ENCODE assay signal across 8 cellular contexts in genomic region chr4:109729563-109730293, GRCh38.
A peak's percentile ranks its signal among the peaks of the same experiment; 100 is the strongest.
DNase-seq lines count a peak whose midpoint lies in the region; ATAC-seq and TF ChIP-seq lines count a peak whose summit lies in the region.

PLA2G12A (minus strand) TSS chr4:109730070; CDS start chr4:109729809, 261 bp downstream.

- H3K4me3 ChIP-seq in NT2/D1 (ENCODE audit: insufficient read length, low read depth) (peak within 1 kb of the TSS; percentile 71), mucosa of stomach (ENCODE audit: low read length) (peak within 1 kb of the TSS; percentile 97)

- no peaks in the 10 kb centered on the region for H3K9me3 ChIP-seq in NT2/D1 (ENCODE audit: insufficient read depth, low read length)
- no peaks in the 10 kb centered on the region for H3K9me3 ChIP-seq in mucosa of stomach (ENCODE audit: control insufficient read depth, low read length)

- peak; percentile 45 for TF ChIP-seq POLR2A in erythroblast (IDR thresholded peaks at IDR 0.05; ENCODE audit: low read length)

- H3K4me1 ChIP-seq in NT2/D1 (ENCODE audit: insufficient read depth, insufficient read length) (no peaks in the 10 kb centered on the region), mucosa of stomach (ENCODE audit: control insufficient read depth, insufficient read depth, low read length) (no peaks in the 10 kb centered on the region)

- no peaks in the 10 kb centered on the region for H3K36me3 ChIP-seq in NT2/D1 (ENCODE audit: insufficient read depth, insufficient read length, low read length)
- H3K36me3 ChIP-seq in mucosa of stomach (ENCODE audit: control insufficient read depth, insufficient read depth, low read length) = no peaks in the 10 kb centered on the region

- ATAC-seq in GM19468 (IDR thresholded peaks at IDR 0.05; ENCODE audit: extremely low read depth, unreplicated experiment) = peak; percentile 64

- DNase-seq in COR-L47 (lab: John Stamatoyannopoulos, UW) (peak; percentile 88), HPDE6-E6E7 (ENCODE audit: extremely low spot score) (peak; percentile 86), NT2/D1 (ENCODE audit: low read depth, low spot score) (peak; percentile 38), activated T-cell treated with anti-CD3 and anti-CD28 coated beads for 24 hours (ENCODE audit: low read depth) (peak; percentile 62), erythroblast (lab: John Stamatoyannopoulos, UW) (peak; percentile 83 to 92)
- DNase-seq in stimulated activated CD8-positive, alpha-beta memory T cell treated with anti-CD3 and anti-CD28 coated beads, Interleukin-7, amount 100 ng/mL, for 1 hour (ENCODE audit: low read depth in 2 of 2) = peak; percentile 54 to 56

- H3K9ac ChIP-seq in NT2/D1 (ENCODE audit: insufficient read length, low read depth) = peak within 1 kb of the TSS; percentile 86
- peak within 1 kb of the TSS; percentile 87 for H3K9ac ChIP-seq in mucosa of stomach (ENCODE audit: low read length)

- H3K27me3 ChIP-seq in NT2/D1 (ENCODE audit: insufficient read depth, insufficient read length) = no peaks in the 10 kb centered on the region
- no peaks in the 10 kb centered on the region for H3K27me3 ChIP-seq in mucosa of stomach (ENCODE audit: control insufficient read depth, insufficient read depth, low read length)

Comparison
In these comparisons a context has a peak if more than half of its experiments do, and no peak if none do; other contexts are left out.
1. Peak in every context shown above with its lines: DNase-seq, ATAC-seq and H3K4me3 ChIP-seq.
2. DNase-seq: peak in every context shown above with its lines; median percentile 88 in COR-L47; 88 in erythroblast; 86 in HPDE6-E6E7; 62 in activated T-cell treated with anti-CD3 and anti-CD28 coated beads for 24 hours; 55 in stimulated activated CD8-positive, alpha-beta memory T cell treated with anti-CD3 and anti-CD28 coated beads, Interleukin-7, amount 100 ng/mL, for 1 hour; 38 in NT2/D1.